Comparison of ENCODE assay signal across 20 cellular contexts in genomic region chr22:18947905-18948304, GRCh38. TPM values are rescaled to one million over a fixed set of nuclear protein-coding genes. Genes with fewer than 3 reads are reported as not detected.
DNase-seq lines count a peak whose midpoint lies in the region; ATAC-seq and TF ChIP-seq lines count a peak whose summit lies in the region.
"Had no signal": no experiment of that assay in that cellular context is flagged by ENCODE, and none has a peak within 500 bp of the region (broad histone marks: within the 10 kb centered on the region; RNA-seq: fewer than 3 reads in every experiment).

No MANE protein-coding gene starts in this region.

- H3K4me3 Mint-ChIP-seq in HFFc6 = no peak overlapping the region
- H3K4me3 Mint-ChIP-seq: activated naive CD4-positive, alpha-beta T cell treated with anti-CD3 and anti-CD28 coated beads, Interleukin-2, amount 50 U/mL, for 24 hours had no signal

- intact Hi-C loops in left lung (cut with DNase I) (no loop called here), sciatic nerve (cut with DNase I) (no loop called here)

- no peak overlapping the region for H3K27ac Mint-ChIP-seq in HFFc6
- H3K27ac Mint-ChIP-seq: activated naive CD4-positive, alpha-beta T cell treated with anti-CD3 and anti-CD28 coated beads, Interleukin-2, amount 50 U/mL, for 24 hours had no signal

- no peaks in the 10 kb centered on the region for H3K36me3 ChIP-seq in H7 (replicated peaks; ENCODE audit: control insufficient read depth, insufficient read depth, low read length)
- H3K36me3 ChIP-seq in RWPE2 (ENCODE audit: low read depth) = no peaks in the 10 kb centered on the region
- H3K36me3 ChIP-seq in left lung = no peaks in the 10 kb centered on the region
- H3K36me3 ChIP-seq: esophagus squamous epithelium, transverse colon had no signal

- no peaks in the 10 kb centered on the region for H3K36me3 Mint-ChIP-seq in HFFc6 (ENCODE audit: low read depth)
- H3K36me3 Mint-ChIP-seq: activated naive CD4-positive, alpha-beta T cell treated with anti-CD3 and anti-CD28 coated beads, Interleukin-2, amount 50 U/mL, for 24 hours had no signal

- H3K27me3 ChIP-seq in H7 (ENCODE audit: control insufficient read depth, insufficient read depth, low read length) (no peaks in the 10 kb centered on the region), RWPE2 (ENCODE audit: insufficient read depth, poor library complexity, severe bottlenecking) (no peaks in the 10 kb centered on the region), left lung (peaks cover 0 to 12% of the 10 kb centered on the region in 2 donors)

- H3K4me1 ChIP-seq in RWPE2 (ENCODE audit: insufficient read depth, poor library complexity, severe bottlenecking) (no peaks in the 10 kb centered on the region), left lung (no peaks in the 10 kb centered on the region)
- H3K4me1 ChIP-seq: esophagus squamous epithelium, transverse colon had no signal

- H3K27ac ChIP-seq in RWPE2 (ENCODE audit: poor library complexity, severe bottlenecking) = no peak overlapping the region
- no peak overlapping the region for H3K27ac ChIP-seq in left lung
- H3K27ac ChIP-seq: esophagus squamous epithelium, RWPE1, transverse colon had no signal

- DNase-seq in H7 (peak; percentile 38), RWPE2 (ENCODE audit: low spot score) (peak; percentile 34), left lung (peak; percentile 10 to 61), sciatic nerve (ENCODE audit: low spot score) (peak; percentile 47), HFFc6 (no peak), HT-29 (ENCODE audit: low spot score) (no peak)
- DNase-seq: activated T-cell treated with anti-CD3 and anti-CD28 coated beads, Interleukin-2, amount 50 U/mL, for 48 hours; COR-L47; esophagus squamous epithelium; NCI-H1436 treated with DMSO at 0.1 percent for 48 hours; small intestine; stimulated activated CD4-positive, alpha-beta T cell treated with anti-CD3 and anti-CD28 coated beads, Interleukin-2, amount 100 ng/mL, for 48 hours; stimulated activated naive CD8-positive, alpha-beta T cell treated with anti-CD3 and anti-CD28 coated beads, Interleukin-15, Interleukin-2, amounts not matched to agents 100 U/mL and 50 U/mL, for 24 hours; T-helper 9 cell; transverse colon had no signal

- H3K27me3 Mint-ChIP-seq in HFFc6 (ENCODE audit: insufficient read depth) = peaks cover 29% of the 10 kb centered on the region

- H3K4me3 ChIP-seq in H7 (ENCODE audit: insufficient read depth, low read depth, low read length) (no peak overlapping the region), RWPE2 (ENCODE audit: severe bottlenecking) (no peak overlapping the region), left lung (no peak overlapping the region)
- H3K4me3 ChIP-seq: esophagus squamous epithelium, K562, transverse colon had no signal

- H3K9me3 Mint-ChIP-seq in HFFc6 = no peaks in the 10 kb centered on the region
- H3K9me3 Mint-ChIP-seq: activated naive CD4-positive, alpha-beta T cell treated with anti-CD3 and anti-CD28 coated beads, Interleukin-2, amount 50 U/mL, for 24 hours had no signal

- ATAC-seq in RWPE2 (ENCODE audit: low read depth) = no peak
- ATAC-seq in left lung = no peak
- no peak for ATAC-seq in sciatic nerve
- no peak for ATAC-seq in HG03139 (IDR thresholded peaks at IDR 0.05; ENCODE audit: unreplicated experiment)
- ATAC-seq: activated CD4-positive, CD25-positive, alpha-beta regulatory T cell treated with anti-CD3 and anti-CD28 coated beads, Interleukin-2, amount 50 U/mL, for 24 hours; K562; stimulated activated naive CD8-positive, alpha-beta T cell treated with anti-CD3 and anti-CD28 coated beads, Interleukin-15, Interleukin-2, amounts not matched to agents 100 U/mL and 50 U/mL, for 24 hours had no signal

- TF ChIP-seq CTCF in RWPE2 (IDR thresholded peaks at IDR 0.05; ENCODE audit: poor library complexity, severe bottlenecking) = no peak
- TF ChIP-seq CTCF in left lung (IDR thresholded peaks at IDR 0.05) = no peak
- TF ChIP-seq CTCF in HFFc6 (IDR thresholded peaks at IDR 0.05) = no peak

- H3K9me3 ChIP-seq in RWPE2 (ENCODE audit: severe bottlenecking) (no peaks in the 10 kb centered on the region), left lung (no peaks in the 10 kb centered on the region)
- H3K9me3 ChIP-seq: esophagus squamous epithelium, transverse colon had no signal

- no peaks in the 10 kb centered on the region for H3K4me1 Mint-ChIP-seq in HFFc6 (ENCODE audit: low read depth)
- H3K4me1 Mint-ChIP-seq: activated naive CD4-positive, alpha-beta T cell treated with anti-CD3 and anti-CD28 coated beads, Interleukin-2, amount 50 U/mL, for 24 hours had no signal

RNA-seq across cellular contexts. Expression of gene PRODH, which starts 11.8 kb away (rescaled TPM):
- 34.3 and 53.1 TPM in 2 replicates for total RNA-seq in H7 (2014; rRNA removed; shearing (Covaris generic))
- 10 to 100 TPM; 20.6 to 77.9 TPM for total RNA-seq in left lung
- total RNA-seq in sciatic nerve = 23.5 TPM
- total RNA-seq in HFFc6 (2021; fragmentation: NEBNext Ultra II Directional; extraction: Animal tissue kit (Norgen Biotek cat#: 25700)) = not detected
- 1.4 and 2.0 TPM in 2 replicates for total RNA-seq in HT-29 (2014; rRNA removed; shearing (Covaris generic))
- total RNA-seq: K562 had no signal

RNA-seq across cellular contexts. Expression of gene DGCR6, which starts 41.8 kb away (rescaled TPM):
- 11.6 and 13.1 TPM in 2 replicates for total RNA-seq in H7 (2014; rRNA removed; shearing (Covaris generic))
- 1 to 10 TPM; 1.7 to 6.1 TPM for total RNA-seq in left lung
- 2.8 TPM for total RNA-seq in sciatic nerve
- total RNA-seq in HFFc6 (2021; fragmentation: NEBNext Ultra II Directional; extraction: Animal tissue kit (Norgen Biotek cat#: 25700)) = 1 to 10 TPM in 2 of 6 experiments, under 1 TPM in 4; 0.35 to 1.7 (median 0.75) TPM
- 0.70 and 2.2 TPM in 2 replicates for total RNA-seq in HT-29 (2014; rRNA removed; shearing (Covaris generic))

Comparison
In these comparisons a context has a peak if more than half of its experiments do, and no peak if none do; other contexts are left out.
1. DNase-seq: peak in H7 (single experiment), RWPE2 (single experiment), left lung (2 of 2) and sciatic nerve (single experiment); none in HFFc6 (single experiment) and HT-29 (single experiment).